In the genomic region with DNA sequence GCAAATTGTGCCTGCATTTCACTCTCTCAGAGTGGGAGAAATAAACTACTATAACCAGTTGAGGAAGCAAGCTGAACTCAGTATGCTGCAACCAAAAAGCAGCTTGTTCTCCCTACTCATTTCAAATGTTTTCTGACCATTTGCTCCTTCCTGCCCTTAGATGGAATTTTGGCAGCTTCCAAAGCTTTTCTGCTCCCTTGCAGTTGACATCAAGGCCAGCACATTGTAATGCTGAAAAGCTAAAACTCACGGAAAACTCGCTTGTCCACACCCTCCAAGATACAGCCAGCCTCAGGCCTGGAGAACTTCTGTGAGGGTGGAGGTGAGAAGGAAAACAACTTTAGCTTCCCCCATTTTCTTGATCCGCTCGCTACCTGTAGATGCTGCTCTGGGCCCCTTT, we compare ENCODE assay signal across 1 cellular context.
TF ChIP-seq lines count a peak whose summit lies in the region.

No MANE protein-coding gene starts in this region.

TF ChIP-seq in WTC11, 78 proteins besides CTCF, POLR2A, EP300 and RAD21 (continued from another document):
- TF ChIP-seq, protein P1, sequence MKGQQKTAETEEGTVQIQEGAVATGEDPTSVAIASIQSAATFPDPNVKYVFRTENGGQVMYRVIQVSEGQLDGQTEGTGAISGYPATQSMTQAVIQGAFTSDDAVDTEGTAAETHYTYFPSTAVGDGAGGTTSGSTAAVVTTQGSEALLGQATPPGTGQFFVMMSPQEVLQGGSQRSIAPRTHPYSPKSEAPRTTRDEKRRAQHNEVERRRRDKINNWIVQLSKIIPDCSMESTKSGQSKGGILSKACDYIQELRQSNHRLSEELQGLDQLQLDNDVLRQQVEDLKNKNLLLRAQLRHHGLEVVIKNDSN (CRISPR knock-in tag; IDR thresholded peaks at IDR 0.05) = no peak
- TF ChIP-seq NR2C2 (CRISPR knock-in tag; IDR thresholded peaks at IDR 0.05) = no peak
- no peak for TF ChIP-seq HMGA2 (CRISPR knock-in tag; IDR thresholded peaks at IDR 0.05)
- TF ChIP-seq PRRX2 (CRISPR knock-in tag; IDR thresholded peaks at IDR 0.05) = no peak
- TF ChIP-seq, protein P2, sequence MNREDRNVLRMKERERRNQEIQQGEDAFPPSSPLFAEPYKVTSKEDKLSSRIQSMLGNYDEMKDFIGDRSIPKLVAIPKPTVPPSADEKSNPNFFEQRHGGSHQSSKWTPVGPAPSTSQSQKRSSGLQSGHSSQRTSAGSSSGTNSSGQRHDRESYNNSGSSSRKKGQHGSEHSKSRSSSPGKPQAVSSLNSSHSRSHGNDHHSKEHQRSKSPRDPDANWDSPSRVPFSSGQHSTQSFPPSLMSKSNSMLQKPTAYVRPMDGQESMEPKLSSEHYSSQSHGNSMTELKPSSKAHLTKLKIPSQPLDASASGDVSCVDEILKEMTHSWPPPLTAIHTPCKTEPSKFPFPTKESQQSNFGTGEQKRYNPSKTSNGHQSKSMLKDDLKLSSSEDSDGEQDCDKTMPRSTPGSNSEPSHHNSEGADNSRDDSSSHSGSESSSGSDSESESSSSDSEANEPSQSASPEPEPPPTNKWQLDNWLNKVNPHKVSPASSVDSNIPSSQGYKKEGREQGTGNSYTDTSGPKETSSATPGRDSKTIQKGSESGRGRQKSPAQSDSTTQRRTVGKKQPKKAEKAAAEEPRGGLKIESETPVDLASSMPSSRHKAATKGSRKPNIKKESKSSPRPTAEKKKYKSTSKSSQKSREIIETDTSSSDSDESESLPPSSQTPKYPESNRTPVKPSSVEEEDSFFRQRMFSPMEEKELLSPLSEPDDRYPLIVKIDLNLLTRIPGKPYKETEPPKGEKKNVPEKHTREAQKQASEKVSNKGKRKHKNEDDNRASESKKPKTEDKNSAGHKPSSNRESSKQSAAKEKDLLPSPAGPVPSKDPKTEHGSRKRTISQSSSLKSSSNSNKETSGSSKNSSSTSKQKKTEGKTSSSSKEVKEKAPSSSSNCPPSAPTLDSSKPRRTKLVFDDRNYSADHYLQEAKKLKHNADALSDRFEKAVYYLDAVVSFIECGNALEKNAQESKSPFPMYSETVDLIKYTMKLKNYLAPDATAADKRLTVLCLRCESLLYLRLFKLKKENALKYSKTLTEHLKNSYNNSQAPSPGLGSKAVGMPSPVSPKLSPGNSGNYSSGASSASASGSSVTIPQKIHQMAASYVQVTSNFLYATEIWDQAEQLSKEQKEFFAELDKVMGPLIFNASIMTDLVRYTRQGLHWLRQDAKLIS (CRISPR knock-in tag; IDR thresholded peaks at IDR 0.05; ENCODE audit: borderline replicate concordance) = no peak
- TF ChIP-seq, protein P3, sequence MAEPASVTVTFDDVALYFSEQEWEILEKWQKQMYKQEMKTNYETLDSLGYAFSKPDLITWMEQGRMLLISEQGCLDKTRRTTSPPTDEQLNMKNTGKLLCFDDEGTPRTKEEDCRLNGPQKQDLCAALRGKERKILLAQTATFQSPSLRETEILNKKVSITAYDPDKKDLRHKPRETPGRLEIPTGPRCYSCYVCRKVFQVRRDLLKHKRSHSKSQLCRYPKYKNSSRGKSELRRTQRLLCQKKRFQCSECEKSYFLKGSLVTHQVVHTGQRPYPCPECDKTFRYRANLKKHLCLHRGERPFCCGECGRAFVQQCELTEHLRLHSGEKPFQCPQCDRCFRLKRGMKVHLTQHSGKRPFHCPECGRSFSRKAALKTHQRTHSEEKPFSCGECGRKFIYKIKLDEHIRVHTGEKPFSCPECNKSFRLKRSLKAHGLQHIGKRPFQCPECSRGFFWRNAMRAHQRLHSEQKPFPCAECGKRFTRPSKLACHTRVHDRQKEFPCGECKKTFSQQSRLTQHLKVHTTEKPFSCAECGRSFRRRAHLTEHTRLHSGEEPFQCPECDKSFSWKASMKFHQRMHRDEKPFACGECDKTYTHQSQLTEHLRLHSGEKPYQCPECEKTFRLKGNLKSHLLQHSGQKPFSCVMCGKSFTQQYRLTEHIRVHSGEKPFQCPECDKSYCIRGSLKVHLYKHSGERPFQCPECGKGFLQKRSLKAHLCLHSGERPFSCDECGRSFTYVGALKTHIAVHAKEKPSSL (CRISPR knock-in tag; conservative IDR thresholded peaks at IDR 0.05) = no peak
